Comparison of ENCODE assay signal across 8 cellular contexts in the genomic region with DNA sequence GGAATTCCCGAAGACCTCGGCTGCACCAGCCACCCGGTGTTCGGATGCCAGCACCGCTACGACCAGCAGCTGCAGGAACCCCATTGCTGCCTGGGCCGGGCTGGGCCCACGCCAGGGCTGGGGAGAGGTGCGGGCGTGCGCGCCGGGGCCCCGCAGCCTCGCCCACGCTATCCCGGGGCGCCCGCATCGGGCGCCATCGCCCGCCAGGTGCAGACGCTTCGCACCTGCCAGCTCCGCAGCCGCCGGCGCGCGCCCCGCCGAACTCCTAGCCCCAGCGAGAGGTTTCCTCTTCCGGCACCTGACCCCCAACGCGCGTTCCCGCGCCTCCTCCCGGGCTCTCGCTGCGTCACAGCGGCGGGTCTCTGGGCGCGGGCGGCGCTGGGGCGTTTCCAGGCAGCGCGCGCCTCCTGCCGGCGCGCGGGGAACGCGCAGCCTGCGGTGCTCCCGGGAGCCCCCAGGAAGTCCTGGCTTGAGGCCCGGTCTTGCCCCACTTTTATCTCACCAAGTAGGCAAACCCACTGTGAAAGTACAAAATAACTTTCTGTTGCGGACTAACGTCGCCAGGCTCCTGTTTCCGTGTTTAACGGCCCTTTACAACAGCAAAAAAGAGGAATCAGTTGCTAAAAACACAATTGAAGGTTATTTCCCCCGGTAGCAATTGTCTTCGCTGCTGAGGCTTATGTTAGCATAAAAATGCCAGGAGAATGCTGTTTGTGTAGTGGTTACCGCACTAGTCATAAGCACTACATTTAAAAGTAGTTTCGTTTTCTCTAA. TPM values are rescaled to one million over a fixed set of nuclear protein-coding genes. Genes with fewer than 3 reads are reported as not detected.
DNase-seq lines count a peak whose midpoint lies in the region; ATAC-seq and TF ChIP-seq lines count a peak whose summit lies in the region.

TSS of gene TM7SF3 (minus strand) at position 300 of the 774 bp plus-strand sequence. CDS start at position 84, 216 bp downstream.

- TF ChIP-seq CTCF in GM13976 (IDR thresholded peaks at IDR 0.05; ENCODE audit: borderline replicate concordance, control extremely low read depth, extremely low read depth, insufficient read depth, missing control alignments) = peak; percentile 87
- peak; percentile 93 to 100 (median 97) for TF ChIP-seq CTCF in heart left ventricle (IDR thresholded peaks at IDR 0.05)
- peak; percentile 96 for TF ChIP-seq CTCF in type B pancreatic cell (conservative IDR thresholded peaks at IDR 0.05)

- peak within 1 kb of the TSS; percentile 92 for H3K27ac Mint-ChIP-seq in type B pancreatic cell

- peaks cover 8% of the 10 kb centered on the region for H3K36me3 Mint-ChIP-seq in type B pancreatic cell

- in situ Hi-C loops in GM13976 (cut with MboI; ENCODE audit: low sequenced_read_pairs, unreplicated experiment) = no loop called here

- H3K4me1 Mint-ChIP-seq in type B pancreatic cell (ENCODE audit: unreplicated experiment) = no peaks in the 10 kb centered on the region

- whole genome bisulfite sequencing in heart left ventricle, 4 donors = 1 to 7% (median 1%) methylated on average over 10 to 71 of the region's 71 CpGs

- peak within 1 kb of the TSS; percentile 77 to 97 (median 91) for H3K27ac ChIP-seq in heart left ventricle

- H3K9ac ChIP-seq in adipocyte (ENCODE audit: low read length) = peak within 1 kb of the TSS; percentile 93

- H3K36me3 ChIP-seq in adipocyte (ENCODE audit: control insufficient read depth, insufficient read depth, low read length, severe bottlenecking) (no peaks in the 10 kb centered on the region), heart left ventricle (peaks cover 0 to 4% (median 0%) of the 10 kb centered on the region in 9 donors)

- peak within 1 kb of the TSS; percentile 96 for H3K4me3 Mint-ChIP-seq in type B pancreatic cell

- H3K9me3 ChIP-seq in adipocyte (ENCODE audit: control insufficient read depth, low read length) (no peaks in the 10 kb centered on the region), heart left ventricle (no peaks in the 10 kb centered on the region)

- H3K27me3 Mint-ChIP-seq in type B pancreatic cell = no peaks in the 10 kb centered on the region

- peaks cover 10% of the 10 kb centered on the region for H3K4me1 ChIP-seq in adipocyte (ENCODE audit: control insufficient read depth, insufficient read depth, low read length)
- H3K4me1 ChIP-seq in heart left ventricle = peaks cover 0 to 56% (median 32%) of the 10 kb centered on the region in 12 donors

- intact Hi-C loops in heart left ventricle (cut with DNase I) = loop anchor here in 9 of 10 donors (1.0 to 10.0 kb wide), 11 partner anchors 75 to 691 kb away; partner anchors contain the start of genes FGFR1OP2 (in 8 of the 9), INTS13 (in 6 of the 9) and STK38L (in 3 of the 9)
- intact Hi-C loops in posterior cingulate gyrus (cut with DNase I) = loop anchor here (1.0 to 2.0 kb wide), 2 partner anchors 75 to 161 kb away; partner anchors contain the start of gene FGFR1OP2

- no peaks in the 10 kb centered on the region for H3K9me3 Mint-ChIP-seq in type B pancreatic cell

- ATAC-seq in HG02852 (IDR thresholded peaks at IDR 0.05; ENCODE audit: unreplicated experiment) = peak; percentile 86
- ATAC-seq in heart left ventricle = peak; percentile 86 to 97 (median 96)

- peak; percentile 95 for DNase-seq in GM13976 (ENCODE audit: low spot score)
- DNase-seq in NCI-H1436 (lab: John Stamatoyannopoulos, UW) = peak; percentile 90
- peak; percentile 95 for DNase-seq in T follicular helper cell (ENCODE audit: low read depth)
- DNase-seq in adipocyte (ENCODE audit: low read depth) = peak; percentile 97
- peak; percentile 93 to 97 (median 94) for DNase-seq in heart left ventricle
- DNase-seq in posterior cingulate gyrus = peak; percentile 77 to 98 (median 90)
- DNase-seq in type B pancreatic cell (ENCODE audit: extremely low spot score, unreplicated experiment) = peak; percentile 92

- H3K4me3 ChIP-seq in adipocyte (ENCODE audit: low read length) (peak within 1 kb of the TSS; percentile 99), heart left ventricle (peak within 1 kb of the TSS; percentile 61 to 97 (median 86))

- H3K27me3 ChIP-seq in adipocyte (replicated peaks; ENCODE audit: control insufficient read depth, insufficient read depth, low read length) = no peaks in the 10 kb centered on the region
- no peaks in the 10 kb centered on the region for H3K27me3 ChIP-seq in heart left ventricle

- peak in 1 of 2 donors; percentile 79 for TF ChIP-seq POLR2A in heart left ventricle (IDR thresholded peaks at IDR 0.05)

RNA-seq across cellular contexts. Expression of gene TM7SF3, which starts in this region (rescaled TPM):
- total RNA-seq in heart left ventricle = 10 to 100 TPM; 13.8 to 84.0 (median 28.3) TPM
- polyA plus RNA-seq in heart left ventricle = 10 to 100 TPM in 1 of 2 donors, 1 to 10 TPM in 1; 5.8 to 16.1 TPM
- total RNA-seq in type B pancreatic cell (ENCODE audit: low replicate concordance) = 49.6 and 158 TPM in 2 replicates

Comparison
In these comparisons a context has a peak if more than half of its experiments do, and no peak if none do; other contexts are left out.
1. Peak in every context shown above with its lines: DNase-seq, ATAC-seq, H3K4me3 ChIP-seq and H3K27ac ChIP-seq.